In the genomic region with DNA sequence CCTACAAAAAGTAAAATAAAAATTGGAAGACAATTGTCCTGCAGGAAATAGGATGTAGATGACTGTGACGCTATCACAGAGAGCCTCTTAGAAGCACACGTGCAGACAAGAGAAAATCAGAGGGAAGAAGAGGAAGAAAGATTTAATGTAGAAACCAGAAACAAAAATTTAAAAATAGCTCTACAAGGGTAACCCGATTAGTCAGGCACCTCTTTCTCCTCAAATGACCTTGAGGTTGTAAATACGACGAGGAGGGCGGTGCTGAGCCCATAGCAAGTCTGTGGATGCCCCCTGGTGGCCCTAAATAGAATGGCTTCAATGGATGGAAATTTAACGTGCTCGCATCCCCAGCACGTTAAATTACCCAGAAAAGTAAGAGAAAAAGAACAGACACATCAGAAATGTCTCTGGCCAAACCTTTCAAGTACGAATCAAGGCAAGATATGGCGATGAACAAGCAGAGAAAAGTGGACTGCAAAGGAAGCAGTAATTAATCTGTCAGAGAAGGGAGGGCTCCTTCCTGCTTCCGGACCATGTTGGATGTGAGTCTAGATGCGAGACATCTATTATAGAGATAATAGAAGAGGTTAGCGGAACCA, we compare ENCODE assay signal across 8 cellular contexts. TPM values are rescaled to one million over a fixed set of nuclear protein-coding genes. Genes with fewer than 3 reads are reported as not detected.
A peak's percentile ranks its signal among the peaks of the same experiment; 100 is the strongest.
DNase-seq lines count a peak whose midpoint lies in the region; ATAC-seq and TF ChIP-seq lines count a peak whose summit lies in the region.

No MANE protein-coding gene starts in this region.

- peaks cover 15% of the 10 kb centered on the region for H3K4me1 ChIP-seq in lower lobe of right lung

- H3K9me3 ChIP-seq in lower lobe of right lung = no peaks in the 10 kb centered on the region

- DNase-seq in ACHN (peak; percentile 68), NCI-H69 (lab: John Stamatoyannopoulos, UW) (peak; percentile 88), dorsolateral prefrontal cortex (peak in 9 of 10 donors; percentile 56 to 83 (median 70)), lower lobe of right lung (peak; percentile 80)
- peak; percentile 63 to 71 for DNase-seq in activated CD4-positive, alpha-beta T cell treated with anti-CD3 and anti-CD28 coated beads, Interleukin-2, amount 50 U/mL, for 4 hours
- peak; percentile 22 to 64 (median 37) for DNase-seq in stimulated activated CD4-positive, alpha-beta T cell treated with anti-CD3 and anti-CD28 coated beads, TNF-alpha, amount 100 ng/mL, for 4 hours (ENCODE audit: low read depth in 3 of 3)

- intact Hi-C loops in dorsolateral prefrontal cortex (cut with DNase I) = loop anchor here (2.0 to 10.0 kb wide), 4 partner anchors 18 to 151 kb away; a partner anchor contains a TSS
- intact Hi-C loops in lower lobe of right lung (cut with DNase I) = no loop called here

- no peaks in the 10 kb centered on the region for H3K36me3 ChIP-seq in lower lobe of right lung

- H3K27ac ChIP-seq in dorsolateral prefrontal cortex (peak overlapping the region in 55 of 59 donors; percentile 6 to 91 (median 70)), lower lobe of right lung (peak overlapping the region; percentile 77)

- in situ Hi-C loops in ACHN (cut with HindIII; ENCODE audit: low pct_ligation_motif_present, low pct_unique_long_range_greater_than_20kb, low sequenced_read_pairs) = no loop called here

- H3K4me3 ChIP-seq in dorsolateral prefrontal cortex (peak overlapping the region; percentile 39 to 76 (median 62)), lower lobe of right lung (peak overlapping the region; percentile 65)

- ATAC-seq in GM18867 (IDR thresholded peaks at IDR 0.05; ENCODE audit: unreplicated experiment) = peak; percentile 85
- peak; percentile 67 for ATAC-seq in HG03457 (IDR thresholded peaks at IDR 0.05; ENCODE audit: unreplicated experiment)
- peak; percentile 96 to 97 for ATAC-seq in lower lobe of right lung

- peak; percentile 77 to 98 (median 92) for TF ChIP-seq CTCF in dorsolateral prefrontal cortex (IDR thresholded peaks at IDR 0.05 in 54 of 56, conservative IDR thresholded peaks at IDR 0.05 in 2 of 56; ENCODE audit: low read depth in 1 of 56, partially characterized antibody in 56 of 56)
- peak; percentile 88 for TF ChIP-seq CTCF in lower lobe of right lung (IDR thresholded peaks at IDR 0.05)

- H3K27me3 ChIP-seq in dorsolateral prefrontal cortex (no peaks in the 10 kb centered on the region), lower lobe of right lung (ENCODE audit: low read depth) (no peaks in the 10 kb centered on the region)

RNA-seq across cellular contexts. Expression of a gene that starts 4.2 kb away (rescaled TPM):
- 10 to 100 TPM in 3 of 120 experiments, 1 to 10 TPM in 117; 1.0 to 12.1 (median 4.6) TPM for total RNA-seq in dorsolateral prefrontal cortex
- total RNA-seq in lower lobe of right lung = 0.68 TPM

RNA-seq across cellular contexts. Expression of a gene that starts 19.3 kb away (rescaled TPM):
- total RNA-seq in dorsolateral prefrontal cortex (10 to 100 TPM; 12.9 to 35.3 (median 26.6) TPM), lower lobe of right lung (19.3 TPM)

RNA-seq across cellular contexts. Expression of a gene that starts 55.3 kb away (rescaled TPM):
- total RNA-seq in dorsolateral prefrontal cortex = 10 to 100 TPM; 23.2 to 39.9 (median 31.0) TPM
- total RNA-seq in lower lobe of right lung = 20.7 TPM

Comparison
In these comparisons a context has a peak if more than half of its experiments do, and no peak if none do; other contexts are left out.
1. Peak in every context shown above with its lines: DNase-seq, ATAC-seq, H3K4me3 ChIP-seq and H3K27ac ChIP-seq.
2. DNase-seq: peak in every context shown above with its lines; median percentile 88 in NCI-H69; 80 in lower lobe of right lung; 70 in dorsolateral prefrontal cortex; 68 in ACHN; 67 in activated CD4-positive, alpha-beta T cell treated with anti-CD3 and anti-CD28 coated beads, Interleukin-2, amount 50 U/mL, for 4 hours; 37 in stimulated activated CD4-positive, alpha-beta T cell treated with anti-CD3 and anti-CD28 coated beads, TNF-alpha, amount 100 ng/mL, for 4 hours.